Comparison of ENCODE assay signal across 1 cellular context in genomic region chr11:72006309-72007088, GRCh38.
TF ChIP-seq lines count a peak whose summit lies in the region.

No MANE protein-coding gene starts in this region.

TF ChIP-seq in WTC11, 78 proteins besides CTCF, POLR2A, EP300 and RAD21 (continued from another document):
- TF ChIP-seq AFF4 (CRISPR knock-in tag; IDR thresholded peaks at IDR 0.05; ENCODE audit: borderline replicate concordance) (no peak), CBFB (CRISPR knock-in tag; IDR thresholded peaks at IDR 0.05; ENCODE audit: low read depth) (no peak), ELF4 (CRISPR knock-in tag; IDR thresholded peaks at IDR 0.05; ENCODE audit: low read depth) (no peak), PREB (CRISPR knock-in tag; IDR thresholded peaks at IDR 0.05; ENCODE audit: borderline replicate concordance) (no peak), NR2C2 (CRISPR knock-in tag; IDR thresholded peaks at IDR 0.05) (no peak)
